8 cellular contexts compared by ENCODE assay signal in genomic region chr1:182614796-182615451, GRCh38. TPM values are rescaled to one million over a fixed set of nuclear protein-coding genes. Genes with fewer than 3 reads are reported as not detected.
DNase-seq lines count a peak whose midpoint lies in the region; ATAC-seq, FAIRE-seq and TF ChIP-seq lines count a peak whose summit lies in the region.

No MANE protein-coding gene starts in this region.

- no peaks in the 10 kb centered on the region for H4K20me1 ChIP-seq in keratinocyte (ENCODE audit: control insufficient read depth, extremely low read depth, insufficient read depth, low read length)

- peak overlapping the region; percentile 21 for H3K4me3 ChIP-seq in HAP-1
- peak overlapping the region; percentile 35 to 69 (median 69) for H3K4me3 ChIP-seq in keratinocyte (ENCODE audit: control insufficient read depth in 2 of 3, extremely low read depth in 1 of 3, insufficient read depth in 2 of 3, low read depth in 1 of 3, low read length in 3 of 3)

- H3K9me3 Mint-ChIP-seq in central memory CD8-positive, alpha-beta T cell = no peaks in the 10 kb centered on the region

- peak overlapping the region; percentile 60 for H3K4me3 Mint-ChIP-seq in central memory CD8-positive, alpha-beta T cell

- peak overlapping the region; percentile 72 for H2AFZ ChIP-seq in keratinocyte (ENCODE audit: control insufficient read depth, low read length)

- peaks cover 33% of the 10 kb centered on the region for H3K4me1 Mint-ChIP-seq in central memory CD8-positive, alpha-beta T cell

- H3K27ac Mint-ChIP-seq in central memory CD8-positive, alpha-beta T cell (ENCODE audit: low read depth) = peak overlapping the region; percentile 94

- H3K9me3 ChIP-seq in HAP-1 (no peaks in the 10 kb centered on the region), keratinocyte (ENCODE audit: control insufficient read depth, low read depth, low read length) (no peaks in the 10 kb centered on the region)

- peaks cover 43% of the 10 kb centered on the region for H3K4me1 ChIP-seq in HAP-1
- peaks cover 35% of the 10 kb centered on the region for H3K4me1 ChIP-seq in keratinocyte (ENCODE audit: control insufficient read depth, extremely low read depth, insufficient read depth, low read length)

- H3K4me2 ChIP-seq in keratinocyte (ENCODE audit: control insufficient read depth, extremely low read depth, insufficient read depth, low read depth, low read length) = peak overlapping the region; percentile 88

- peaks cover 75% of the 10 kb centered on the region for H3K27me3 Mint-ChIP-seq in central memory CD8-positive, alpha-beta T cell

- no peak for FAIRE-seq in keratinocyte (lab: Jason Lieb, UNC)

- TF ChIP-seq CTCF in VCaP (conservative IDR thresholded peaks at IDR 0.05) (no peak), keratinocyte (optimal IDR thresholded peaks at IDR 0.05 in 1 of 3, IDR thresholded peaks at IDR 0.05 in 1 of 3, conservative IDR thresholded peaks at IDR 0.05 in 1 of 3; ENCODE audit: extremely low read depth in 1 of 3, insufficient read depth in 2 of 3, low read length in 3 of 3) (peak in 1 of 3 experiments; percentile 21)

- H3K36me3 Mint-ChIP-seq in central memory CD8-positive, alpha-beta T cell (ENCODE audit: insufficient read depth) = peaks cover 11% of the 10 kb centered on the region

- peak; percentile 62 for DNase-seq in GDM1 (lab: John Stamatoyannopoulos, UW)
- DNase-seq in HAP-1 (ENCODE audit: low spot score in 2 of 2) = peak; percentile 80 to 92
- peak; percentile 26 to 92 (median 88) for DNase-seq in NCI-H1417 (lab: John Stamatoyannopoulos, UW)
- DNase-seq in central memory CD8-positive, alpha-beta T cell (ENCODE audit: low spot score in 2 of 2) = no peak
- DNase-seq in keratinocyte (ENCODE audit: low read depth, low spot score) = no peak
- peak; percentile 51 for DNase-seq in stimulated activated CD4-positive, alpha-beta T cell treated with anti-CD3 and anti-CD28 coated beads, Interleukin-12 subunit alpha, Interleukin-12 subunit beta, amount 100 ng/mL, for 4 hours

- peak overlapping the region; percentile 70 for H3K27ac ChIP-seq in VCaP
- no peak overlapping the region for H3K27ac ChIP-seq in keratinocyte (ENCODE audit: control insufficient read depth, insufficient read depth, low read length)

- no peaks in the 10 kb centered on the region for H3K9me1 ChIP-seq in keratinocyte (ENCODE audit: control insufficient read depth, extremely low read depth, insufficient read depth, low read length)

- ATAC-seq in central memory CD8-positive, alpha-beta T cell (replicated peaks; ENCODE audit: extremely low read depth, poor library complexity, severe bottlenecking) = no peak
- ATAC-seq in HG03571 (IDR thresholded peaks at IDR 0.05; ENCODE audit: unreplicated experiment) = no peak

- no peaks in the 10 kb centered on the region for H3K27me3 ChIP-seq in HAP-1 (ENCODE audit: low read depth)
- peaks cover 29% of the 10 kb centered on the region for H3K27me3 ChIP-seq in keratinocyte (ENCODE audit: control insufficient read depth, extremely low read depth, insufficient read depth, low read length)

- H3K9ac ChIP-seq in keratinocyte (ENCODE audit: control insufficient read depth, extremely low read depth, insufficient read depth, low read length) = peak overlapping the region; percentile 60

- no peaks in the 10 kb centered on the region for H3K79me2 ChIP-seq in keratinocyte (ENCODE audit: control insufficient read depth, insufficient read depth, low read length)

- in situ Hi-C loops in HAP-1 (cut with MboI; ENCODE audit: low sequenced_read_pairs) = no loop called here

- dilution Hi-C loops in keratinocyte (cut with MboI; ENCODE audit: extremely low pct_ligation_motif_present, low sequenced_read_pairs) = no loop called here

- no peaks in the 10 kb centered on the region for H3K36me3 ChIP-seq in HAP-1 (replicated peaks)
- H3K36me3 ChIP-seq in keratinocyte (ENCODE audit: control insufficient read depth in 2 of 2, extremely low read depth in 1 of 2, insufficient read depth in 2 of 2, low read length in 2 of 2) = no peaks in the 10 kb centered on the region

RNA-seq across cellular contexts. Expression of gene RGS16, which starts 10.7 kb away (rescaled TPM):
- 0.18 to 0.34 TPM (median 0.19 TPM) in 3 replicates for polyA plus RNA-seq in keratinocyte
- polyA plus RNA-seq in keratinocyte (2011; ENCODE audit: low read depth) = 0.67 TPM
- polyA plus RNA-seq in keratinocyte (2011; cell fraction: cytosol; rRNA removed) = 0.22 and 0.41 TPM in 2 replicates
- polyA plus RNA-seq in keratinocyte (2011; cell fraction: nucleus; rRNA removed) = 0.32 and 0.79 TPM in 2 replicates
- 0.13 and 1.4 TPM in 2 replicates for polyA plus RNA-seq in keratinocyte (2012; ENCODE audit: low replicate concordance)
- polyA minus RNA-seq in keratinocyte = 0.06 to 0.13 TPM in 2 of 3 replicates, not detected in the other
- polyA minus RNA-seq in keratinocyte (2011; cell fraction: cytosol; rRNA and poly(A)+ RNA removed) = not detected
- polyA minus RNA-seq in keratinocyte (2011; cell fraction: nucleus; rRNA and poly(A)+ RNA removed) = 0.21 and 0.23 TPM in 2 replicates

RNA-seq across cellular contexts. Expression of gene RNASEL, which starts 25.9 kb away (rescaled TPM):
- 3.6 to 4.7 TPM (median 3.9 TPM) in 3 replicates for polyA plus RNA-seq in keratinocyte
- polyA plus RNA-seq in keratinocyte (2011; ENCODE audit: low read depth) = 2.3 TPM
- 1.9 and 3.2 TPM in 2 replicates for polyA plus RNA-seq in keratinocyte (2011; cell fraction: cytosol; rRNA removed)
- 5.7 and 6.9 TPM in 2 replicates for polyA plus RNA-seq in keratinocyte (2011; cell fraction: nucleus; rRNA removed)
- 2.8 and 3.1 TPM in 2 replicates for polyA plus RNA-seq in keratinocyte (2012; ENCODE audit: low replicate concordance)
- polyA minus RNA-seq in keratinocyte = 1.2 to 5.0 TPM (median 4.7 TPM) in 3 replicates
- 1.3 TPM for polyA minus RNA-seq in keratinocyte (2011; cell fraction: cytosol; rRNA and poly(A)+ RNA removed)
- 2.4 and 5.6 TPM in 2 replicates for polyA minus RNA-seq in keratinocyte (2011; cell fraction: nucleus; rRNA and poly(A)+ RNA removed)

Comparison
In these comparisons a context has a peak if more than half of its experiments do, and no peak if none do; other contexts are left out.
1. DNase-seq: peak in GDM1 (single experiment), HAP-1 (2 of 2), NCI-H1417 (3 of 3) and stimulated activated CD4-positive, alpha-beta T cell treated with anti-CD3 and anti-CD28 coated beads, Interleukin-12 subunit alpha, Interleukin-12 subunit beta, amount 100 ng/mL, for 4 hours (single experiment); none in central memory CD8-positive, alpha-beta T cell (0 of 2) and keratinocyte (single experiment).